34 cellular contexts compared by ENCODE assay signal in the genomic region with DNA sequence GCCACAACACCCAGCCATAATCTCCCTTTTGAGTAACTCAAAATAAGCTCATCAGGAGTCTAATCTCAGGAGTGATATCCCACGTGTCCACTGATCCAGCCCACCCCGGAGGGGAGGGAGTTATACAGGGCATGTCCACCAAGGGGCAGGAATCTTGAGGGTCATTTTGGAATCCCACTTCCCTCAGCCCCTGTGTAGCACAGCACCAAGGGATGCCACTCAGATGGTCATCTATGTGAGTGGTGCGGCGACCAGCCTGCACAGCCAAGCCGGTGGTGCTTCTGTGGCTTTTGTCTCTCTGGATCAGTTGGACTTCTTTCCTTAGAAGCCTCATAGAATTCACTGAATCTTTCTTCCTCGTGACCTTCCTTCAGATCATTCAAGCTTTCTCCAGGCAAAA.
"Had no signal": no experiment of that assay in that cellular context is flagged by ENCODE, and none has a peak within 500 bp of the region (broad histone marks: within the 10 kb centered on the region; RNA-seq: fewer than 3 reads in every experiment).

No MANE protein-coding gene starts in this region.

- H3K27ac Mint-ChIP-seq: activated B cell treated with CpG ODN at 0.5 μM for 24 hours; activated CD4-positive, alpha-beta memory T cell treated with anti-CD3 and anti-CD28 coated beads for 36 hours; activated naive CD4-positive, alpha-beta T cell treated with anti-CD3 and anti-CD28 coated beads, Interleukin-2, amount 50 U/mL, for 24 hours; activated naive CD8-positive, alpha-beta T cell treated with anti-CD3 and anti-CD28 coated beads, Interleukin-2, amount 10 ng/mL, durations not matched to agents 7 days and 5 days had no signal

- H3K9me3 ChIP-seq: ascending aorta, MG63 had no signal

- H3K4me1 ChIP-seq: ascending aorta had no signal

- DNase-seq: activated B cell treated with CpG ODN at 0.5 μM for 24 hours; activated CD4-positive, alpha-beta memory T cell treated with anti-CD3 and anti-CD28 coated beads for 36 hours; activated CD4-positive, alpha-beta T cell treated with anti-CD3 and anti-CD28 coated beads for 4 hours; activated CD4-positive, alpha-beta T cell treated with anti-CD3 and anti-CD28 coated beads, Interleukin-2, amount 50 U/mL, for 1 hour; activated CD4-positive, CD25-positive, alpha-beta regulatory T cell treated with anti-CD3 and anti-CD28 coated beads, Interleukin-2, amount 50 U/mL, for 72 hours; activated CD8-positive, alpha-beta memory T cell treated with anti-CD3 and anti-CD28 coated beads, Interleukin-2, amount 50 U/mL, for 4 hours; activated gamma-delta T cell; activated naive CD4-positive, alpha-beta T cell treated with Interleukin-2 at 50 U/mL for 16 hours; activated naive CD8-positive, alpha-beta T cell treated with anti-CD3 and anti-CD28 coated beads, Interleukin-2, amount 10 ng/mL, durations not matched to agents 7 days and 5 days; activated T-cell treated with anti-CD3 and anti-CD28 coated beads for 4 hours; activated T-cell treated with anti-CD3 and anti-CD28 coated beads, Interleukin-2, amount 50 U/mL, for 4 hours; amygdala; Kasumi-1; KG1; MG63; NCI-H1048; NCI-H1105 treated with DMSO at 0.1 percent for 48 hours; NCI-H1436; NCI-H1694; NCI-H1930; NCI-H2081 treated with DMSO at 0.1 percent for 48 hours; NCI-H226; NCI-H446 treated with DMSO at 0.1 percent for 48 hours; NCI-H524; NCI-H69; NK-92 treated with Interleukin-12 subunit alpha and Interleukin-12 subunit beta, amount 100 ng/mL, for 24 hours; PC-3; Right ventricle myocardium superior; T1000 had no signal

- H3K4me1 Mint-ChIP-seq: activated B cell treated with CpG ODN at 0.5 μM for 24 hours; activated naive CD4-positive, alpha-beta T cell treated with anti-CD3 and anti-CD28 coated beads, Interleukin-2, amount 50 U/mL, for 24 hours; activated naive CD8-positive, alpha-beta T cell treated with anti-CD3 and anti-CD28 coated beads, Interleukin-2, amount 10 ng/mL, durations not matched to agents 7 days and 5 days; central memory CD8-positive, alpha-beta T cell had no signal

- H3K4me3 ChIP-seq: ascending aorta, cardiac muscle cell, MG63 had no signal

- H3K27ac ChIP-seq: ascending aorta, cardiac muscle cell, RWPE1 had no signal

- H3K4me3 Mint-ChIP-seq: activated B cell treated with CpG ODN at 0.5 μM for 24 hours; activated CD4-positive, alpha-beta memory T cell treated with anti-CD3 and anti-CD28 coated beads for 36 hours; activated naive CD4-positive, alpha-beta T cell treated with anti-CD3 and anti-CD28 coated beads, Interleukin-2, amount 50 U/mL, for 24 hours; activated naive CD8-positive, alpha-beta T cell treated with anti-CD3 and anti-CD28 coated beads, Interleukin-2, amount 10 ng/mL, durations not matched to agents 7 days and 5 days; activated T-cell treated with anti-CD3 and anti-CD28 coated beads, Interleukin-2, amount 50 U/mL, for 4 hours; central memory CD8-positive, alpha-beta T cell had no signal

- ATAC-seq: activated T-cell treated with anti-CD3 and anti-CD28 coated beads, Interleukin-2, amount 50 U/mL, for 4 hours; PC-3 had no signal

- H3K9me3 Mint-ChIP-seq: activated B cell treated with CpG ODN at 0.5 μM for 24 hours; activated CD4-positive, alpha-beta memory T cell treated with anti-CD3 and anti-CD28 coated beads for 36 hours; activated naive CD4-positive, alpha-beta T cell treated with anti-CD3 and anti-CD28 coated beads, Interleukin-2, amount 50 U/mL, for 24 hours; activated naive CD8-positive, alpha-beta T cell treated with anti-CD3 and anti-CD28 coated beads, Interleukin-2, amount 10 ng/mL, durations not matched to agents 7 days and 5 days; activated T-cell treated with anti-CD3 and anti-CD28 coated beads, Interleukin-2, amount 50 U/mL, for 4 hours; central memory CD8-positive, alpha-beta T cell had no signal

- H3K27me3 ChIP-seq: ascending aorta, cardiac muscle cell had no signal

- H3K36me3 ChIP-seq: ascending aorta, cardiac muscle cell, MG63 had no signal

- H3K36me3 Mint-ChIP-seq: activated CD4-positive, alpha-beta memory T cell treated with anti-CD3 and anti-CD28 coated beads for 36 hours; activated naive CD4-positive, alpha-beta T cell treated with anti-CD3 and anti-CD28 coated beads, Interleukin-2, amount 50 U/mL, for 24 hours; activated naive CD8-positive, alpha-beta T cell treated with anti-CD3 and anti-CD28 coated beads, Interleukin-2, amount 10 ng/mL, durations not matched to agents 7 days and 5 days had no signal
